In genomic region chr17:55420776-55421178, GRCh38 we compare ENCODE assay signal across 8 cellular contexts. TPM values are rescaled to one million over a fixed set of nuclear protein-coding genes. Genes with fewer than 3 reads are reported as not detected.
A peak's percentile ranks its signal among the peaks of the same experiment; 100 is the strongest.
DNase-seq lines count a peak whose midpoint lies in the region; ATAC-seq lines count a peak whose summit lies in the region.

No MANE protein-coding gene starts in this region.

- H3K4me3 Mint-ChIP-seq in stimulated activated memory B cell treated with anti-CD40 and anti-IgM and Interleukin-4, amounts not matched to agents 10 μg/mL and 1 μg/mL and 100 μg/mL, for 72 hours: peak overlapping the region; percentile 95

- H3K4me3 ChIP-seq in effector memory CD4-positive, alpha-beta T cell (ENCODE audit: insufficient read depth, low read depth, low read length, poor library complexity, severe bottlenecking): peak overlapping the region; percentile 97

- peaks cover 86% of the 10 kb centered on the region for H3K4me1 Mint-ChIP-seq in stimulated activated memory B cell treated with anti-CD40 and anti-IgM and Interleukin-4, amounts not matched to agents 10 μg/mL and 1 μg/mL and 100 μg/mL, for 72 hours

- H3K4me1 ChIP-seq in effector memory CD4-positive, alpha-beta T cell (ENCODE audit: control insufficient read depth, insufficient read depth, low read length, poor library complexity, severe bottlenecking): peaks cover 16% of the 10 kb centered on the region

- H3K36me3 Mint-ChIP-seq in stimulated activated memory B cell treated with anti-CD40 and anti-IgM and Interleukin-4, amounts not matched to agents 10 μg/mL and 1 μg/mL and 100 μg/mL, for 72 hours: peaks cover 34% of the 10 kb centered on the region

- ATAC-seq in stimulated activated memory B cell treated with anti-CD40 and anti-IgM and Interleukin-4, amounts not matched to agents 10 μg/mL and 1 μg/mL and 100 μg/mL, for 72 hours: peak; percentile 20
- ATAC-seq in HG03442 (IDR thresholded peaks at IDR 0.05; ENCODE audit: unreplicated experiment): no peak

- no peaks in the 10 kb centered on the region for H3K36me3 ChIP-seq in effector memory CD4-positive, alpha-beta T cell (ENCODE audit: control insufficient read depth, insufficient read depth, low read length)

- H3K27ac ChIP-seq in effector memory CD4-positive, alpha-beta T cell (ENCODE audit: insufficient read depth, low read length, poor library complexity, severe bottlenecking): peak overlapping the region; percentile 74

- no peaks in the 10 kb centered on the region for H3K9me3 Mint-ChIP-seq in stimulated activated memory B cell treated with anti-CD40 and anti-IgM and Interleukin-4, amounts not matched to agents 10 μg/mL and 1 μg/mL and 100 μg/mL, for 72 hours

- H3K27ac Mint-ChIP-seq in stimulated activated memory B cell treated with anti-CD40 and anti-IgM and Interleukin-4, amounts not matched to agents 10 μg/mL and 1 μg/mL and 100 μg/mL, for 72 hours: peak overlapping the region; percentile 94

- DNase-seq in ELF-1 (ENCODE audit: low read depth, low spot score): peak; percentile 26
- peak; percentile 34 for DNase-seq in M059J (ENCODE audit: low read depth)
- peak; percentile 81 for DNase-seq in activated CD8-positive, alpha-beta memory T cell treated with anti-CD3 and anti-CD28 coated beads for 24 hours
- peak; percentile 3 to 12 (median 8) for DNase-seq in effector memory CD4-positive, alpha-beta T cell
- peak; percentile 89 for DNase-seq in mesenteric fat pad (ENCODE audit: low spot score)
- DNase-seq in kidney tubule cell (ENCODE audit: low spot score): no peak

- H3K27me3 ChIP-seq in effector memory CD4-positive, alpha-beta T cell (replicated peaks; ENCODE audit: control insufficient read depth, insufficient read depth, low read length, poor library complexity, severe bottlenecking): no peaks in the 10 kb centered on the region

- H3K27me3 Mint-ChIP-seq in stimulated activated memory B cell treated with anti-CD40 and anti-IgM and Interleukin-4, amounts not matched to agents 10 μg/mL and 1 μg/mL and 100 μg/mL, for 72 hours: no peaks in the 10 kb centered on the region

- no peaks in the 10 kb centered on the region for H3K9me3 ChIP-seq in effector memory CD4-positive, alpha-beta T cell (ENCODE audit: control insufficient read depth, low read length)

RNA-seq across cellular contexts. Expression of gene MMD, which starts 0.9 kb away (rescaled TPM):
- 28.6 and 35.2 TPM in 2 replicates for total RNA-seq in M059J (2014; rRNA removed; shearing (Covaris generic))
- 190 TPM for total RNA-seq in mesenteric fat pad
